ENCODE assay signal across 16 cellular contexts in the genomic region with DNA sequence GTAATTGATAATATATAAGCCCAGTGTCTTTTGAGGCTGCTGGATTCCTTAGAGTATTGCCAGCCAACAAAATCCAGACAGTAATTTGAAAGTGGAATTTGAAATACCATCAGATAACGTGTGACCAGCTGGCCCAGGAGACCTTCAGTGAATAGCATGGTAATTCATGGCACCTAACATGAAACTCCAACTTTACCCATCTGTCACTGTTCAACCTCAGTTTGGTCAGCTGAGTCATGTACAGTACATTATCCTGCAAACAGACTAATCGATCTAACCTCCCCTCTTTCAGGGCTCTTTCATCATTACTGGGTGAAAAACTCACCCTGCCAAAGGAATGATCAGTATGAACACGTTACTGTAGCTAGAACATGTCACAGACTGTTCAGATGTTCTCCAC.
A peak's percentile ranks its signal among the peaks of the same experiment; 100 is the strongest.
DNase-seq lines count a peak whose midpoint lies in the region; ATAC-seq and TF ChIP-seq lines count a peak whose summit lies in the region.
"Had no signal": no experiment of that assay in that cellular context is flagged by ENCODE, and none has a peak within 500 bp of the region (broad histone marks: within the 10 kb centered on the region; RNA-seq: fewer than 3 reads in every experiment).

No MANE protein-coding gene starts in this region.

- no peak overlapping the region for H3K4ac ChIP-seq in mesenchymal stem cell (ENCODE audit: low read depth in 1 of 2, low read length in 2 of 2)

- H3K9ac ChIP-seq in SK-N-MC (ENCODE audit: insufficient read length) (no peak overlapping the region), mesenchymal stem cell (ENCODE audit: low read length) (no peak overlapping the region)
- H3K9ac ChIP-seq: BLaER1 treated with 17β-estradiol and CSF1 and Interleukin-3, amounts not matched to agents 10 nM and 100 nM had no signal

- H3K27me3 ChIP-seq in mesenchymal stem cell (ENCODE audit: control insufficient read depth in 1 of 2, insufficient read depth in 1 of 2, low read length in 2 of 2) (no peaks in the 10 kb centered on the region), stomach (no peaks in the 10 kb centered on the region)
- H3K27me3 ChIP-seq: BLaER1 treated with 17β-estradiol and CSF1 and Interleukin-3, amounts not matched to agents 10 nM and 100 nM had no signal

- H3K4me1 ChIP-seq in mesenchymal stem cell (ENCODE audit: control insufficient read depth, insufficient read depth, low read depth, low read length) = no peaks in the 10 kb centered on the region
- H3K4me1 ChIP-seq in stomach = no peaks in the 10 kb centered on the region
- H3K4me1 ChIP-seq: BLaER1 treated with 17β-estradiol and CSF1 and Interleukin-3, amounts not matched to agents 10 nM and 100 nM had no signal

- H3K23ac ChIP-seq in mesenchymal stem cell (ENCODE audit: low read length in 2 of 2) = no peak overlapping the region

- no peaks in the 10 kb centered on the region for H3K79me1 ChIP-seq in mesenchymal stem cell (replicated peaks; ENCODE audit: low read length, poor library complexity, severe bottlenecking)

- H4K8ac ChIP-seq in mesenchymal stem cell (ENCODE audit: low read length) = no peak overlapping the region

- intact Hi-C loops in stomach (cut with DNase I; ENCODE audit: low total_unique reads) = no loop called here

- no peak for TF ChIP-seq CTCF in stomach (IDR thresholded peaks at IDR 0.05)

- H3K36me3 ChIP-seq in SK-N-MC (ENCODE audit: insufficient read depth, low read length) (no peaks in the 10 kb centered on the region), mesenchymal stem cell (ENCODE audit: control insufficient read depth in 1 of 2, insufficient read depth in 2 of 2, low read depth in 1 of 2, low read length in 2 of 2) (no peaks in the 10 kb centered on the region), stomach (no peaks in the 10 kb centered on the region)
- H3K36me3 ChIP-seq: BLaER1 treated with 17β-estradiol and CSF1 and Interleukin-3, amounts not matched to agents 10 nM and 100 nM had no signal

- no peak overlapping the region for H3K4me3 ChIP-seq in SK-N-MC
- no peak overlapping the region for H3K4me3 ChIP-seq in mesenchymal stem cell (ENCODE audit: insufficient read depth in 1 of 2, low read depth in 1 of 2, low read length in 2 of 2)
- H3K4me3 ChIP-seq in stomach = no peak overlapping the region
- H3K4me3 ChIP-seq: BLaER1 treated with 17β-estradiol and CSF1 and Interleukin-3, amounts not matched to agents 10 nM and 100 nM had no signal

- WGBS in mesenchymal stem cell = 69% methylated on average over 3 of the region's 3 CpGs
- WGBS in stomach, 5 donors = 28 to 52% (median 44%) methylated on average over 3 of the region's 3 CpGs

- H3K14ac ChIP-seq in mesenchymal stem cell (ENCODE audit: low read length in 2 of 2) = no peak overlapping the region

- no peak overlapping the region for H2AK5ac ChIP-seq in mesenchymal stem cell (ENCODE audit: low read length, severe bottlenecking)

- no peak overlapping the region for H2BK12ac ChIP-seq in mesenchymal stem cell (ENCODE audit: low read length in 2 of 2)

- H3K9me3 ChIP-seq in SK-N-MC (ENCODE audit: low read depth, low read length) (no peaks in the 10 kb centered on the region), mesenchymal stem cell (ENCODE audit: control insufficient read depth, low read length) (no peaks in the 10 kb centered on the region), stomach (no peaks in the 10 kb centered on the region)
- H3K9me3 ChIP-seq: BLaER1 treated with 17β-estradiol and CSF1 and Interleukin-3, amounts not matched to agents 10 nM and 100 nM had no signal

- H4K91ac ChIP-seq in mesenchymal stem cell (ENCODE audit: low read length) = no peak overlapping the region

- H3K27ac ChIP-seq in SK-N-MC (peak overlapping the region; percentile 84; the same call in 1 of the 2 replicates), mesenchymal stem cell (ENCODE audit: low read length, poor library complexity, severe bottlenecking) (no peak overlapping the region), stomach (no peak overlapping the region)
- H3K27ac ChIP-seq: 22Rv1; BLaER1 treated with 17β-estradiol and CSF1 and Interleukin-3, amounts not matched to agents 10 nM and 100 nM had no signal

- DNase-seq in DMS53 (lab: John Stamatoyannopoulos, UW) (peak; percentile 21), DMS53 treated with DMSO at 0.1 percent for 48 hours (lab: John Stamatoyannopoulos, UW; ENCODE audit: unreplicated experiment) (no peak), SK-N-MC (ENCODE audit: low read depth, low spot score) (no peak), dedifferentiated amniotic fluid mesenchymal stem cell (ENCODE audit: extremely low spot score) (peak; percentile 30), mesenchymal stem cell (peak; percentile 2), stomach (no peak)
- DNase-seq: DMS79, HFFc6, NCI-H1436 treated with DMSO at 0.1 percent for 48 hours, NCI-H2081 treated with DMSO at 0.1 percent for 48 hours, NCI-H226, NCI-H526 had no signal

- H3K4me2 ChIP-seq in mesenchymal stem cell (ENCODE audit: low read length, poor library complexity, severe bottlenecking) = no peak overlapping the region
- H3K4me2 ChIP-seq: BLaER1 treated with 17β-estradiol and CSF1 and Interleukin-3, amounts not matched to agents 10 nM and 100 nM had no signal

- no peak overlapping the region for H2BK15ac ChIP-seq in mesenchymal stem cell (ENCODE audit: low read depth, poor library complexity, severe bottlenecking)

- no peak overlapping the region for H2BK120ac ChIP-seq in mesenchymal stem cell (ENCODE audit: low read depth, low read length)

- no peak overlapping the region for H3K18ac ChIP-seq in mesenchymal stem cell (ENCODE audit: low read depth in 1 of 2, low read length in 2 of 2)

- TF ChIP-seq POLR2A in stomach (IDR thresholded peaks at IDR 0.05) = no peak

- ATAC-seq in HG03521 (IDR thresholded peaks at IDR 0.05; ENCODE audit: unreplicated experiment) = no peak
- no peak for ATAC-seq in GM21825 (IDR thresholded peaks at IDR 0.05; ENCODE audit: unreplicated experiment)

- no peak overlapping the region for H2AFZ ChIP-seq in mesenchymal stem cell (ENCODE audit: low read depth, low read length)

- H2BK5ac ChIP-seq in mesenchymal stem cell (ENCODE audit: low read depth, low read length, poor library complexity, severe bottlenecking) = no peak overlapping the region

- TF ChIP-seq EP300 in stomach (IDR thresholded peaks at IDR 0.05) = no peak

Comparison
In these comparisons a context has a peak if more than half of its experiments do, and no peak if none do; other contexts are left out.
1. DNase-seq: peak in DMS53 (single experiment), dedifferentiated amniotic fluid mesenchymal stem cell (single experiment) and mesenchymal stem cell (single experiment); none in DMS53 treated with DMSO at 0.1 percent for 48 hours (single experiment), SK-N-MC (single experiment) and stomach (single experiment).